8 cellular contexts compared by ENCODE assay signal in the genomic region with DNA sequence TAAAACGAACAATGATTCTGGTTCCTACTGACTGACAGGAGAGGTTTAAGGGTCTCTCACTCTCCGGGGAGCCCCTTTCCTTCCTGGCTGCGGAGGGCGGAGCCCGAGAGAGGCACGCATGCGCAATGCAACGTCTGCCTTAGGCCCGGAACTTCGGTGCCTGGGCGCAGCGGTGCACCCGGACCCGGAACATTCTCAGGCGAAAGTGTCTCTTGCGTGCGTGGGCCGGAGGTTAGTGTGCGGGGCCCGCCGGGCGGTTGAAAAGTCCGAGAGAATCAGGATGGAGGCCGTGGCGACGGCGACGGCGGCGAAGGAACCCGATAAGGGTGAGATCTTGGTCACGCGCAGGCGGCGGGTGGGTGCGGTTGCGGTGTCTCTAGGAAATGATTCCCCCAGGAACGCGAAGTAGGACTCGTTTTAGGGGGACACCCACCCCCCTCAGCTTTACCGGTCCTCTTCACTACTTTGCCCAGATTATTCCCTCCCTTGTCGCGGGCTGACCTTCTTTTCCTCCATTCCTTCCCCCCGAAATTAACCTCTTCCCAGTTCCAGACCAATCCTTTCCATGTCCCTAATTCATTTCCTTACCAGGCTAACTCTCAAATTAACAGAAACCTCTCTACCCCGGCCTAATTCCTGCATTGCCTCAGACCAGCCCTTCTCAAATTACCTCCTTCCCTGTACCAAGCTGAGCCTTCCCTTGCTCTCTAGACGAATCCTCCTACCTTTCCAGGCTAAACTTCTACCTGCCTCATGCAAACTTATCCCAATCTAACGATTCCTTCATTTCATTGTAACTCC. TPM values are rescaled to one million over a fixed set of nuclear protein-coding genes. Genes with fewer than 3 reads are reported as not detected.
DNase-seq lines count a peak whose midpoint lies in the region; ATAC-seq and TF ChIP-seq lines count a peak whose summit lies in the region.

A gene (plus strand): TSS at position 142 of the 801 bp plus-strand sequence. CDS start 139 bp downstream, at position 281.

- peaks cover 30 to 39% of the 10 kb centered on the region in 2 donors for H3K36me3 Mint-ChIP-seq in activated naive CD4-positive, alpha-beta T cell treated with anti-CD3 and anti-CD28 coated beads, Interleukin-2, amount 50 U/mL, for 72 hours
- H3K36me3 Mint-ChIP-seq in osteocyte (ENCODE audit: unreplicated experiment): peaks cover 18% of the 10 kb centered on the region

- peaks cover 51% of the 10 kb centered on the region for H3K4me1 Mint-ChIP-seq in osteocyte (ENCODE audit: unreplicated experiment)

- no peaks in the 10 kb centered on the region for H3K9me3 Mint-ChIP-seq in activated naive CD4-positive, alpha-beta T cell treated with anti-CD3 and anti-CD28 coated beads, Interleukin-2, amount 50 U/mL, for 72 hours
- no peaks in the 10 kb centered on the region for H3K9me3 Mint-ChIP-seq in osteocyte (ENCODE audit: unreplicated experiment)

- H3K27ac ChIP-seq in thymus (ENCODE audit: low read depth): peak within 1 kb of the TSS; percentile 90

- TF ChIP-seq POLR2A in NB4 (IDR thresholded peaks at IDR 0.05; ENCODE audit: extremely low read depth, insufficient read length): peak; percentile 36

- H3K4me3 Mint-ChIP-seq in osteocyte (ENCODE audit: unreplicated experiment): peak within 1 kb of the TSS; percentile 96

- WGBS in thymus: under 1% methylated on average over 47 of the region's 47 CpGs

- H3K9me3 ChIP-seq in thymus (ENCODE audit: control insufficient read depth): no peaks in the 10 kb centered on the region

- ATAC-seq in activated naive CD4-positive, alpha-beta T cell treated with anti-CD3 and anti-CD28 coated beads, Interleukin-2, amount 50 U/mL, for 72 hours: peak; percentile 72 to 74

- peak within 1 kb of the TSS; percentile 97 to 99 for H3K27ac Mint-ChIP-seq in activated naive CD4-positive, alpha-beta T cell treated with anti-CD3 and anti-CD28 coated beads, Interleukin-2, amount 50 U/mL, for 72 hours
- H3K27ac Mint-ChIP-seq in osteocyte (ENCODE audit: unreplicated experiment): peak within 1 kb of the TSS; percentile 100

- TF ChIP-seq CTCF in NB4 (IDR thresholded peaks at IDR 0.05; ENCODE audit: low read depth, low read length) (no peak), osteocyte (IDR thresholded peaks at IDR 0.05) (no peak)

- no peaks in the 10 kb centered on the region for H3K27me3 Mint-ChIP-seq in osteocyte (ENCODE audit: unreplicated experiment)

- H3K4me3 ChIP-seq in NB4 (ENCODE audit: low read depth, low read length) (peak within 1 kb of the TSS; percentile 92), thymus (ENCODE audit: low read length) (peak within 1 kb of the TSS; percentile 79)

- H3K4me1 ChIP-seq in thymus (ENCODE audit: control insufficient read depth, insufficient read depth, low read length): peaks cover 40% of the 10 kb centered on the region

- DNase-seq in GDM1 (lab: John Stamatoyannopoulos, UW) (peak; percentile 78), HCEC 1CT (peak; percentile 80), NB4 (ENCODE audit: low read depth) (peak; percentile 81), SKM-1 treated with dmso at 0.1 percent for 144 hours (lab: John Stamatoyannopoulos, UW; ENCODE audit: unreplicated experiment) (peak; percentile 70), glomerular visceral epithelial cell (ENCODE audit: extremely low spot score) (peak; percentile 89), osteocyte (ENCODE audit: extremely low spot score, unreplicated experiment) (peak; percentile 96)
- DNase-seq in activated naive CD4-positive, alpha-beta T cell treated with anti-CD3 and anti-CD28 coated beads, Interleukin-2, amount 50 U/mL, for 72 hours (ENCODE audit: low spot score in 2 of 2): peak; percentile 86 to 92

- no peaks in the 10 kb centered on the region for H3K27me3 ChIP-seq in thymus (ENCODE audit: control insufficient read depth, insufficient read depth)

- H3K36me3 ChIP-seq in thymus (ENCODE audit: control insufficient read depth, insufficient read depth): peaks cover 24% of the 10 kb centered on the region

RNA-seq across cellular contexts. Expression of the gene that starts here (rescaled TPM):
- total RNA-seq in activated naive CD4-positive, alpha-beta T cell treated with anti-CD3 and anti-CD28 coated beads, Interleukin-2, amount 50 U/mL, for 72 hours: 10 to 100 TPM; 24.7 to 43.1 TPM
- total RNA-seq in osteocyte: 34.4 and 35.9 TPM in 2 replicates
- polyA plus RNA-seq in thymus: 15.4 TPM

Comparison
In these comparisons a context has a peak if more than half of its experiments do, and no peak if none do; other contexts are left out.
1. Peak in every context shown above with its lines: DNase-seq, ATAC-seq, H3K4me3 ChIP-seq and H3K27ac ChIP-seq.